ENCODE assay signal across 11 cellular contexts in the genomic region with DNA sequence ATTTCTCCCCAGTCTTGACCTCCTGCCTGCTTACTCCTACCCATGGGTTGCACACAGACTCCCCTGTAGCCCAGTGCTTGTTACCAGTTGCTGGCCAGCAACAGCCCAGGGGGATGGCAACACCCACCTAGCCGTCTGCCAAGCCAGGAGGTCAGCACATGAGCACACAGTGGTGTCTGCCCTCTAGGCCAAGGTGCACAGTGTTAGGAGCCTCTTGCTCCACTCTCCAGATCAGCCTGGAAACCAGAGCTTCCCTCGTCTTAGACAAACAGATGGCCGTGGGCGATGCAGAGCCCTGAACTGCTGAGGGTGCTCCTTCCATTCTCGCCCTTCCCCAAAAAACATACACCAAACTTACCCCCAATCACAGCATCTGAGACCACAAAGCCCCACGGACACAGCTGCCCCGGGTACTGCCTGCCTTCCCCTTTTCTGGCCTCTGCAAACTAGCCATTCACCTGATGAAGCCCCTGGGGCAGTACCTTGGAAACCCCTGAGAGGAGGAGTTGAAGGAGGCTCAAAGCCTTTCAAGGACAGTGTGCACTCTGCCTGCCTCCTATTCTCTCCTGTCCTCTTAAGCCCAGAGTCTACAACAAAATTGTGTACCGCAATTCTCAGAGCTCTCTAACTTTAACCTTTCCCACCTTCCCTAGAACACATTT. TPM values are rescaled to one million over a fixed set of nuclear protein-coding genes. Genes with fewer than 3 reads are reported as not detected.
DNase-seq lines count a peak whose midpoint lies in the region; FAIRE-seq and TF ChIP-seq lines count a peak whose summit lies in the region.
"Had no signal": no experiment of that assay in that cellular context is flagged by ENCODE, and none has a peak within 500 bp of the region (broad histone marks: within the 10 kb centered on the region; RNA-seq: fewer than 3 reads in every experiment).

No MANE protein-coding gene starts in this region.

- H3K4me3 ChIP-seq in small intestine (ENCODE audit: low read depth in 1 of 2, low read length in 2 of 2): no peak overlapping the region

- H3K36me3 Mint-ChIP-seq in endothelial cell (ENCODE audit: low read depth, unreplicated experiment): peaks cover 32% of the 10 kb centered on the region

- H3K27me3 ChIP-seq in small intestine (ENCODE audit: control insufficient read depth in 2 of 2, insufficient read depth in 2 of 2, low read length in 2 of 2): no peaks in the 10 kb centered on the region

- H3K9me3 Mint-ChIP-seq in endothelial cell (ENCODE audit: unreplicated experiment): no peaks in the 10 kb centered on the region

- TF ChIP-seq CTCF in endothelial cell (IDR thresholded peaks at IDR 0.05; ENCODE audit: unreplicated experiment): no peak

- peaks cover 6% of the 10 kb centered on the region for H3K27me3 Mint-ChIP-seq in endothelial cell (ENCODE audit: unreplicated experiment)
- H3K27me3 Mint-ChIP-seq: activated CD8-positive, alpha-beta memory T cell treated with anti-CD3 and anti-CD28 coated beads, Interleukin-2, amount 10 ng/mL, durations not matched to agents 7 days and 5 days had no signal

- FAIRE-seq in small intestine (lab: Jason Lieb, UNC): no peak

- DNase-seq in DMS 273 (lab: John Stamatoyannopoulos, UW; ENCODE audit: unreplicated experiment) (peak; percentile 30), DMS 273 treated with DMSO at 0.1 percent for 48 hours (lab: John Stamatoyannopoulos, UW) (no peak), endothelial cell (ENCODE audit: low spot score) (no peak), small intestine (peak; percentile 58)
- no peak for DNase-seq in activated naive CD4-positive, alpha-beta T cell treated with anti-CD3 and anti-CD28 coated beads, Interleukin-2, amount 50 U/mL, for 16 hours
- DNase-seq in activated CD4-positive, alpha-beta T cell treated with anti-CD3 and anti-CD28 coated beads, Interleukin-2, amount 50 U/mL, for 1 hour: no peak
- DNase-seq: 8988T; activated CD8-positive, alpha-beta memory T cell treated with anti-CD3 and anti-CD28 coated beads, Interleukin-2, amount 10 ng/mL, durations not matched to agents 7 days and 5 days; amniotic stem cell; Kasumi-1 had no signal

- H3K4me1 Mint-ChIP-seq in endothelial cell (ENCODE audit: unreplicated experiment): no peaks in the 10 kb centered on the region
- H3K4me1 Mint-ChIP-seq: activated CD8-positive, alpha-beta memory T cell treated with anti-CD3 and anti-CD28 coated beads, Interleukin-2, amount 10 ng/mL, durations not matched to agents 7 days and 5 days had no signal

- 46 to 74% (median 70%) methylated on average over 8 of the region's 8 CpGs for WGBS in small intestine, 3 donors

- H3K4me1 ChIP-seq in small intestine (ENCODE audit: control insufficient read depth in 2 of 2, insufficient read depth in 1 of 2, low read depth in 1 of 2, low read length in 1 of 2): peaks cover 2 to 6% of the 10 kb centered on the region in 2 donors

- H3K27ac ChIP-seq in small intestine (ENCODE audit: low read depth in 1 of 2, low read length in 1 of 2): peak overlapping the region in 1 of 2 donors; percentile 43
- H3K27ac ChIP-seq: epithelial cell of prostate had no signal

- H3K9me3 ChIP-seq in small intestine (ENCODE audit: control insufficient read depth, low read depth): no peaks in the 10 kb centered on the region

- H3K27ac Mint-ChIP-seq in endothelial cell (ENCODE audit: unreplicated experiment): no peak overlapping the region
- H3K27ac Mint-ChIP-seq: activated CD8-positive, alpha-beta memory T cell treated with anti-CD3 and anti-CD28 coated beads, Interleukin-2, amount 10 ng/mL, durations not matched to agents 7 days and 5 days had no signal

- peak overlapping the region; percentile 47 for H3K4me3 Mint-ChIP-seq in endothelial cell (ENCODE audit: unreplicated experiment)
- H3K4me3 Mint-ChIP-seq: activated CD8-positive, alpha-beta memory T cell treated with anti-CD3 and anti-CD28 coated beads, Interleukin-2, amount 10 ng/mL, durations not matched to agents 7 days and 5 days had no signal

- peaks cover 0 to 21% of the 10 kb centered on the region in 2 donors for H3K36me3 ChIP-seq in small intestine (ENCODE audit: control insufficient read depth in 2 of 2, insufficient read depth in 2 of 2, low read length in 2 of 2)

RNA-seq across cellular contexts. Expression of gene GPD1, which starts 1.0 kb away (rescaled TPM):
- total RNA-seq in endothelial cell (ENCODE audit: unreplicated experiment): not detected
- polyA plus RNA-seq in small intestine: 100 to 1,000 TPM in 2 of 3 donors, 10 to 100 TPM in 1; 97.1 to 198 (median 117) TPM

RNA-seq across cellular contexts. Expression of gene COX14, which starts 9.3 kb away (rescaled TPM):
- total RNA-seq in endothelial cell (ENCODE audit: unreplicated experiment): 36.4 TPM
- 100 to 1,000 TPM; 133 to 236 (median 182) TPM for polyA plus RNA-seq in small intestine

RNA-seq across cellular contexts. Expression of gene SMARCD1, which starts 17.6 kb away (rescaled TPM):
- total RNA-seq in endothelial cell (ENCODE audit: unreplicated experiment): 101 TPM
- polyA plus RNA-seq in small intestine: 10 to 100 TPM; 18.1 to 20.9 (median 20.6) TPM

RNA-seq across cellular contexts. Expression of gene ASIC1, which starts 45.4 kb away (rescaled TPM):
- 1.9 TPM for total RNA-seq in endothelial cell (ENCODE audit: unreplicated experiment)
- polyA plus RNA-seq in small intestine: under 1 TPM in 2 of 3 donors, not detected in 1; 0.81 to 0.85 TPM

Comparison
In these comparisons a context has a peak if more than half of its experiments do, and no peak if none do; other contexts are left out.
1. DNase-seq: peak in DMS 273 (single experiment) and small intestine (single experiment); none in DMS 273 treated with DMSO at 0.1 percent for 48 hours (single experiment), endothelial cell (single experiment), activated naive CD4-positive, alpha-beta T cell treated with anti-CD3 and anti-CD28 coated beads, Interleukin-2, amount 50 U/mL, for 16 hours (single experiment) and activated CD4-positive, alpha-beta T cell treated with anti-CD3 and anti-CD28 coated beads, Interleukin-2, amount 50 U/mL, for 1 hour (single experiment).